ENCODE assay signal across 34 cellular contexts in genomic region chr6:131453803-131454202, GRCh38.
"Had no signal": no experiment of that assay in that cellular context is flagged by ENCODE, and none has a peak within 500 bp of the region (broad histone marks: within the 10 kb centered on the region; RNA-seq: fewer than 3 reads in every experiment).

No MANE protein-coding gene starts in this region.

- H3K9me3 ChIP-seq: MG63 had no signal

- H3K36me3 ChIP-seq: MG63 had no signal

- DNase-seq: Karpas-422, Kasumi-1, MG63, MM.1S, MV-4-11, NCI-H1048, NCI-H1092, NCI-H1092 treated with DMSO at 0.1 percent for 48 hours, NCI-H1105, NCI-H1105 treated with DMSO at 0.1 percent for 48 hours, NCI-H1417, NCI-H1417 treated with DMSO at 0.1 percent for 48 hours, NCI-H1436, NCI-H1436 treated with DMSO at 0.1 percent for 48 hours, NCI-H146, NCI-H1694, NCI-H1694 treated with DMSO at 0.1 percent for 48 hours, NCI-H187, NCI-H187 treated with DMSO at 0.1 percent for 48 hours, NCI-H1930, NCI-H2029, NCI-H2029 treated with DMSO at 0.1 percent for 48 hours, NCI-H2081, NCI-H2081 treated with DMSO at 0.1 percent for 48 hours, NCI-H2107, NCI-H2171, NCI-H2171 treated with DMSO at 0.1 percent for 48 hours, NCI-H2227 treated with DMSO at 0.1 percent for 48 hours, NCI-H226, NCI-H345, NCI-H446, NCI-H446 treated with DMSO at 0.1 percent for 48 hours, NCI-H510A, NCI-H510A treated with DMSO at 0.1 percent for 48 hours had no signal

- H3K4me3 ChIP-seq: MG63 had no signal
